ENCODE assay signal across 1 cellular context in the genomic region with DNA sequence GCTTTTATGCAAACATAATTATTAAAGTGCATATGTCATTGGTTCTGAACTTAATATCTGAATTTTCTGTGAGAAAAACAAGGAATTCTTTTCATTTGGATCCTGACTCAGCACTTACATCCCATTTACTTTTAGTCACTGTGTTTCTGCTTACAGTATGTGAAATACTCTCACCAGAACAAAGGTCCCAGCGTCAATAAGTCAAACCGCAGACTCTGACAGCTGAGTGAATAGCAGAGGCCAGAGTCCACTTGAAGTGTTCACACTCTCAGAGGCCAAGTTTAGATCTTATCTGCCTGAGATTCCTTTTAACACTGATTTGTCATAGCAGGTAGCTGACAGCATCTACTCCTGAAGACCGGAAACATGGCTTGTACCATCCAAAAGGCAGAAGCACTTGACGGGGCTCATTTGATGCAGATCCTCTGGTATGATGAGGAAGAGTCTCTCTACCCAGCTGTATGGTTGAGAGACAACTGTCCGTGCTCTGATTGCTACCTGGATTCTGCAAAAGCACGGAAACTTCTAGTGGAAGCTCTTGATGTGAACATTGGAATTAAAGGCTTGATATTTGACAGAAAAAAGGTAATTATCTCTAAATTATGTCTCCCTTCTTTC.
TF ChIP-seq lines count a peak whose summit lies in the region.

No MANE protein-coding gene starts in this region.

TF ChIP-seq in liver, 16 proteins besides CTCF, POLR2A, EP300 and RAD21 (continued from another document):
- TF ChIP-seq FOXA1 (IDR thresholded peaks at IDR 0.05) (peak; percentile 83), YY1 (IDR thresholded peaks at IDR 0.05) (peak; percentile 40)
- TF ChIP-seq, protein P1, sequence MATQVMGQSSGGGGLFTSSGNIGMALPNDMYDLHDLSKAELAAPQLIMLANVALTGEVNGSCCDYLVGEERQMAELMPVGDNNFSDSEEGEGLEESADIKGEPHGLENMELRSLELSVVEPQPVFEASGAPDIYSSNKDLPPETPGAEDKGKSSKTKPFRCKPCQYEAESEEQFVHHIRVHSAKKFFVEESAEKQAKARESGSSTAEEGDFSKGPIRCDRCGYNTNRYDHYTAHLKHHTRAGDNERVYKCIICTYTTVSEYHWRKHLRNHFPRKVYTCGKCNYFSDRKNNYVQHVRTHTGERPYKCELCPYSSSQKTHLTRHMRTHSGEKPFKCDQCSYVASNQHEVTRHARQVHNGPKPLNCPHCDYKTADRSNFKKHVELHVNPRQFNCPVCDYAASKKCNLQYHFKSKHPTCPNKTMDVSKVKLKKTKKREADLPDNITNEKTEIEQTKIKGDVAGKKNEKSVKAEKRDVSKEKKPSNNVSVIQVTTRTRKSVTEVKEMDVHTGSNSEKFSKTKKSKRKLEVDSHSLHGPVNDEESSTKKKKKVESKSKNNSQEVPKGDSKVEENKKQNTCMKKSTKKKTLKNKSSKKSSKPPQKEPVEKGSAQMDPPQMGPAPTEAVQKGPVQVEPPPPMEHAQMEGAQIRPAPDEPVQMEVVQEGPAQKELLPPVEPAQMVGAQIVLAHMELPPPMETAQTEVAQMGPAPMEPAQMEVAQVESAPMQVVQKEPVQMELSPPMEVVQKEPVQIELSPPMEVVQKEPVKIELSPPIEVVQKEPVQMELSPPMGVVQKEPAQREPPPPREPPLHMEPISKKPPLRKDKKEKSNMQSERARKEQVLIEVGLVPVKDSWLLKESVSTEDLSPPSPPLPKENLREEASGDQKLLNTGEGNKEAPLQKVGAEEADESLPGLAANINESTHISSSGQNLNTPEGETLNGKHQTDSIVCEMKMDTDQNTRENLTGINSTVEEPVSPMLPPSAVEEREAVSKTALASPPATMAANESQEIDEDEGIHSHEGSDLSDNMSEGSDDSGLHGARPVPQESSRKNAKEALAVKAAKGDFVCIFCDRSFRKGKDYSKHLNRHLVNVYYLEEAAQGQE (IDR thresholded peaks at IDR 0.05) = no peak
- TF ChIP-seq, protein P2, sequence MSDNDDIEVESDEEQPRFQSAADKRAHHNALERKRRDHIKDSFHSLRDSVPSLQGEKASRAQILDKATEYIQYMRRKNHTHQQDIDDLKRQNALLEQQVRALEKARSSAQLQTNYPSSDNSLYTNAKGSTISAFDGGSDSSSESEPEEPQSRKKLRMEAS (IDR thresholded peaks at IDR 0.05) = peak; percentile 53
- TF ChIP-seq, protein P3, sequence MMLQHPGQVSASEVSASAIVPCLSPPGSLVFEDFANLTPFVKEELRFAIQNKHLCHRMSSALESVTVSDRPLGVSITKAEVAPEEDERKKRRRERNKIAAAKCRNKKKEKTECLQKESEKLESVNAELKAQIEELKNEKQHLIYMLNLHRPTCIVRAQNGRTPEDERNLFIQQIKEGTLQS (IDR thresholded peaks at IDR 0.05) = peak; percentile 54
